In the genomic region with DNA sequence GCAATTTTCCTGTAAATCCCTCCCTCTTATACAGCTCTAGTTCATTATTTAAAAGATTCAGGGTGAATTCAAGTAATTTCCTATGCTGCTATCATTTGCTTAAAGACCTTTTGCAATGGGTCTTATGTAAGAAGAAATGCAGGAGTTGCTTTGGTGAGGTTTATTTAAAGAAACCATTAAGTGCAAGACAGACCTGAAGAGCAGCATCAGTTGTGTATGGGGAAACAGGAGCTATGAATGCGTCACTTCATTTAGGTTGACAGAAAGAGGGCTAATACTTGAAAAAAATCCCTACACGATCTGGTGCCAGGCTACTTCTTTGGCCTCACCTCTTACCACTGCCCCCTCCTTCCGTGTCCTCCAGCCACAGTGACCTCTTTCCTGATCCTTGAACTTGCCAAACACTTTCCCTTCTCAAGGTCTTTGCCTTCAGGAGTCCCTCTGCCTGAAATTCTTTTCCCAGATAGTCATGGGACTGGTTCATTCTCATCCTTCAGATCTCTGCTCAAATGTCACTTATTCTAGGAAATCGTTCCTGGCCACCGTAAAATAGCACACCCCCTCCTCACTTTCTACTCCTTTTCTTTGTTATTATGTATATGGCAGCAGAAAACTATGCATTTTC, we compare ENCODE assay signal across 8 cellular contexts. TPM values are rescaled to one million over a fixed set of nuclear protein-coding genes. Genes with fewer than 3 reads are reported as not detected.
DNase-seq lines count a peak whose midpoint lies in the region; ATAC-seq and TF ChIP-seq lines count a peak whose summit lies in the region.

No MANE protein-coding gene starts in this region.

- intact Hi-C loops in activated CD4-positive, alpha-beta T cell treated with anti-CD3 and anti-CD28 coated beads for 36 hours (cut with DNase I, micrococcal nuclease): loop anchor here (1.0 to 10.0 kb wide), 11 partner anchors 12 to 1456 kb away; a partner anchor contains a TSS

- no peaks in the 10 kb centered on the region for H3K27me3 Mint-ChIP-seq in activated CD4-positive, alpha-beta T cell treated with anti-CD3 and anti-CD28 coated beads for 36 hours

- H3K36me3 Mint-ChIP-seq in activated CD4-positive, alpha-beta T cell treated with anti-CD3 and anti-CD28 coated beads for 36 hours (ENCODE audit: low read depth): peaks cover 9% of the 10 kb centered on the region

- DNase-seq in activated CD4-positive, alpha-beta T cell treated with anti-CD3 and anti-CD28 coated beads for 36 hours: no peak
- DNase-seq in activated CD4-positive, alpha-beta T cell treated with anti-CD3 and anti-CD28 coated beads for 4 hours: no peak
- DNase-seq in NCI-H2029 (lab: John Stamatoyannopoulos, UW): no peak
- DNase-seq in globus pallidus (ENCODE audit: low spot score): no peak

- ATAC-seq in activated CD4-positive, alpha-beta T cell treated with anti-CD3 and anti-CD28 coated beads for 36 hours: no peak
- no peak for ATAC-seq in HG02938 (IDR thresholded peaks at IDR 0.05; ENCODE audit: unreplicated experiment)

- peaks cover 10% of the 10 kb centered on the region for H3K4me1 ChIP-seq in iPS-15b (ENCODE audit: control insufficient read depth, insufficient read depth, low read length)
- peaks cover 6 to 64% (median 37%) of the 10 kb centered on the region in 5 donors for H3K4me1 ChIP-seq in subcutaneous abdominal adipose tissue (ENCODE audit: control insufficient read depth in 5 of 5, insufficient read depth in 5 of 5, low read length in 5 of 5)

- H3K4me3 ChIP-seq in iPS-15b (ENCODE audit: low read depth, low read length) (peak overlapping the region; percentile 75), subcutaneous abdominal adipose tissue (ENCODE audit: low read depth in 1 of 5, low read length in 5 of 5) (peak overlapping the region; percentile 71 to 91 (median 81))

- TF ChIP-seq CTCF in VCaP (conservative IDR thresholded peaks at IDR 0.05): no peak

- H3K9me3 ChIP-seq in iPS-15b (ENCODE audit: control insufficient read depth, insufficient read depth, low read length) (no peaks in the 10 kb centered on the region), subcutaneous abdominal adipose tissue (ENCODE audit: control insufficient read depth in 5 of 5, low read length in 5 of 5) (no peaks in the 10 kb centered on the region)

- H3K4me3 Mint-ChIP-seq in activated CD4-positive, alpha-beta T cell treated with anti-CD3 and anti-CD28 coated beads for 36 hours: no peak overlapping the region

- peaks cover 64% of the 10 kb centered on the region for H3K4me1 Mint-ChIP-seq in activated CD4-positive, alpha-beta T cell treated with anti-CD3 and anti-CD28 coated beads for 36 hours

- POLR2A ChIA-PET in activated CD4-positive, alpha-beta T cell treated with anti-CD3 and anti-CD28 coated beads for 36 hours (lab: Charles Lee): interaction anchor here (0.6 to 1.4 kb wide), 4 partner anchors 13 to 316 kb away, joined by 3 to 5 read pairs (median 3); a partner anchor contains a TSS

- CTCF ChIA-PET in activated CD4-positive, alpha-beta T cell treated with anti-CD3 and anti-CD28 coated beads for 36 hours (lab: Charles Lee): interaction anchor here (0.5 to 1.3 kb wide), 4 partner anchors 220 to 607 kb away, joined by 3 to 6 read pairs (median 4); no protein-coding TSS in a partner anchor

- no peak overlapping the region for H3K9ac ChIP-seq in iPS-15b (ENCODE audit: low read depth, low read length)
- peak overlapping the region; percentile 69 to 98 (median 90) for H3K9ac ChIP-seq in subcutaneous abdominal adipose tissue (ENCODE audit: low read length in 5 of 5)

- H3K9me3 Mint-ChIP-seq in activated CD4-positive, alpha-beta T cell treated with anti-CD3 and anti-CD28 coated beads for 36 hours (ENCODE audit: low read depth): no peaks in the 10 kb centered on the region

- H3K27ac ChIP-seq in VCaP: peak overlapping the region; percentile 87
- peak overlapping the region; percentile 94 for H3K27ac ChIP-seq in subcutaneous abdominal adipose tissue (ENCODE audit: low read depth, low read length)

- H3K36me3 ChIP-seq in iPS-15b (ENCODE audit: control insufficient read depth, insufficient read depth, low read length) (no peaks in the 10 kb centered on the region), subcutaneous abdominal adipose tissue (ENCODE audit: control insufficient read depth in 5 of 5, insufficient read depth in 5 of 5, low read length in 5 of 5) (peaks cover 0 to 4% (median 0%) of the 10 kb centered on the region in 5 donors)

- H3K27me3 ChIP-seq in iPS-15b (ENCODE audit: control insufficient read depth, insufficient read depth, low read length) (peaks cover 15% of the 10 kb centered on the region), subcutaneous abdominal adipose tissue (ENCODE audit: control insufficient read depth in 5 of 5, insufficient read depth in 4 of 5, low read length in 5 of 5) (no peaks in the 10 kb centered on the region)

- H3K27ac Mint-ChIP-seq in activated CD4-positive, alpha-beta T cell treated with anti-CD3 and anti-CD28 coated beads for 36 hours: peak overlapping the region; percentile 94

RNA-seq across cellular contexts. Expression of a gene that starts 1.4 kb away (rescaled TPM):
- 10 to 100 TPM; 19.4 to 19.5 TPM for total RNA-seq in activated CD4-positive, alpha-beta T cell treated with anti-CD3 and anti-CD28 coated beads for 36 hours
